In genomic region chr1:161071886-161072371, GRCh38 we compare ENCODE assay signal across 9 cellular contexts. TPM values are rescaled to one million over a fixed set of nuclear protein-coding genes. Genes with fewer than 3 reads are reported as not detected.
DNase-seq lines count a peak whose midpoint lies in the region; ATAC-seq and TF ChIP-seq lines count a peak whose summit lies in the region.
"Had no signal": no experiment of that assay in that cellular context is flagged by ENCODE, and none has a peak within 500 bp of the region (broad histone marks: within the 10 kb centered on the region; RNA-seq: fewer than 3 reads in every experiment).

No MANE protein-coding gene starts in this region.

- H3K27me3 ChIP-seq in breast epithelium (no peaks in the 10 kb centered on the region), liver (ENCODE audit: control insufficient read depth in 4 of 4, insufficient read depth in 4 of 4, low read length in 3 of 4) (no peaks in the 10 kb centered on the region), thoracic aorta (replicated peaks; ENCODE audit: insufficient read depth) (no peaks in the 10 kb centered on the region)

- H3K27ac ChIP-seq in breast epithelium = no peak overlapping the region
- no peak overlapping the region for H3K27ac ChIP-seq in liver (ENCODE audit: low read depth in 1 of 2, low read length in 2 of 2)
- no peak overlapping the region for H3K27ac ChIP-seq in thoracic aorta

- no peak overlapping the region for H3K9ac ChIP-seq in liver (ENCODE audit: low read depth in 1 of 2, low read length in 2 of 2)

- no peaks in the 10 kb centered on the region for H3K27me3 Mint-ChIP-seq in Calu3 (ENCODE audit: unreplicated experiment)
- no peaks in the 10 kb centered on the region for H3K27me3 Mint-ChIP-seq in T-helper 2 cell treated with Interferon-gamma antibody and Interleukin-4, amounts not matched to agents 5 μg/mL and 100 μg/mL, for 36 hours (ENCODE audit: low read depth)

- H3K36me3 Mint-ChIP-seq in Calu3 (ENCODE audit: insufficient read depth, unreplicated experiment) = peaks cover 41% of the 10 kb centered on the region
- peaks cover 24% of the 10 kb centered on the region for H3K36me3 Mint-ChIP-seq in T-helper 2 cell treated with Interferon-gamma antibody and Interleukin-4, amounts not matched to agents 5 μg/mL and 100 μg/mL, for 36 hours (ENCODE audit: low read depth)

- CTCF ChIA-PET in Calu3 (lab: Charles Lee) = interaction anchor here (0.6 to 5.0 kb wide), 6 partner anchors 17 to 78 kb away, joined by 3 to 56 read pairs (median 5); partner anchors contain the start of genes KLHDC9, NECTIN4 and USF1

- H3K4me3 Mint-ChIP-seq in Calu3 (ENCODE audit: low read depth, unreplicated experiment) = no peak overlapping the region
- H3K4me3 Mint-ChIP-seq in T-helper 2 cell treated with Interferon-gamma antibody and Interleukin-4, amounts not matched to agents 5 μg/mL and 100 μg/mL, for 36 hours = no peak overlapping the region

- TF ChIP-seq CTCF in Calu3 (IDR thresholded peaks at IDR 0.05; ENCODE audit: unreplicated experiment) = peak; percentile 80
- TF ChIP-seq CTCF in breast epithelium (IDR thresholded peaks at IDR 0.05) = peak; percentile 51 to 67 (median 59)
- peak; percentile 60 for TF ChIP-seq CTCF in liver (IDR thresholded peaks at IDR 0.05; ENCODE audit: low read depth, low read length, missing input control)
- peak; percentile 32 for TF ChIP-seq CTCF in thoracic aorta (IDR thresholded peaks at IDR 0.05)

- peak; percentile 65 to 80 for TF ChIP-seq RAD21 in liver (IDR thresholded peaks at IDR 0.05)

- no peak for TF ChIP-seq POLR2A in breast epithelium (IDR thresholded peaks at IDR 0.05)

- no peaks in the 10 kb centered on the region for H3K36me3 ChIP-seq in breast epithelium
- H3K36me3 ChIP-seq in liver (ENCODE audit: control insufficient read depth in 4 of 4, insufficient read depth in 3 of 4, low read depth in 1 of 4, low read length in 3 of 4) = no peaks in the 10 kb centered on the region
- no peaks in the 10 kb centered on the region for H3K36me3 ChIP-seq in thoracic aorta

- BruUV-seq in Calu3 (replicated peaks; lab: Mats Ljungman, UMichigan) = TSS peak; percentile 22

- no peaks in the 10 kb centered on the region for H3K4me1 Mint-ChIP-seq in Calu3 (ENCODE audit: low read depth, unreplicated experiment)
- peaks cover 33% of the 10 kb centered on the region for H3K4me1 Mint-ChIP-seq in T-helper 2 cell treated with Interferon-gamma antibody and Interleukin-4, amounts not matched to agents 5 μg/mL and 100 μg/mL, for 36 hours (ENCODE audit: low read depth)

- no peaks in the 10 kb centered on the region for H3K9me3 Mint-ChIP-seq in Calu3 (ENCODE audit: low read depth, unreplicated experiment)
- no peaks in the 10 kb centered on the region for H3K9me3 Mint-ChIP-seq in T-helper 2 cell treated with Interferon-gamma antibody and Interleukin-4, amounts not matched to agents 5 μg/mL and 100 μg/mL, for 36 hours

- intact Hi-C loops in Calu3 (cut with micrococcal nuclease; ENCODE audit: unreplicated experiment) (loop anchor here (1.0 kb wide), 1 partner anchor 26 kb away; the partner anchor contains the start of gene KLHDC9), breast epithelium (cut with DNase I; ENCODE audit: low total_unique reads) (no loop called here)

- H3K27ac Mint-ChIP-seq in Calu3 (ENCODE audit: unreplicated experiment) = peak overlapping the region; percentile 38
- H3K27ac Mint-ChIP-seq in T-helper 2 cell treated with Interferon-gamma antibody and Interleukin-4, amounts not matched to agents 5 μg/mL and 100 μg/mL, for 36 hours = peak overlapping the region; percentile 15

- ATAC-seq in thoracic aorta (ENCODE audit: insufficient number of reproducible peaks, low FRiP score, low read depth) (no peak), GM19463 (IDR thresholded peaks at IDR 0.05; ENCODE audit: unreplicated experiment) (no peak)

- no peaks in the 10 kb centered on the region for H3K9me3 ChIP-seq in breast epithelium
- no peaks in the 10 kb centered on the region for H3K9me3 ChIP-seq in liver (ENCODE audit: control insufficient read depth in 4 of 4, low read length in 3 of 4)
- H3K9me3 ChIP-seq in thoracic aorta = no peaks in the 10 kb centered on the region

- H3K4me3 ChIP-seq in breast epithelium = no peak overlapping the region
- no peak overlapping the region for H3K4me3 ChIP-seq in liver (ENCODE audit: low read depth in 1 of 3, low read length in 3 of 3)
- H3K4me3 ChIP-seq in thoracic aorta = no peak overlapping the region

- peak; percentile 71 for DNase-seq in Calu3
- DNase-seq in HuH-7 (ENCODE audit: low spot score) = peak; percentile 74
- peak; percentile 43 for DNase-seq in T-helper 2 cell treated with Interferon-gamma antibody and Interleukin-4, amounts not matched to agents 5 μg/mL and 100 μg/mL, for 36 hours (ENCODE audit: low spot score)
- DNase-seq in breast epithelium (ENCODE audit: low spot score in 2 of 2) = peak in 1 of 2 donors; percentile 55
- DNase-seq in thoracic aorta (ENCODE audit: low spot score) = no peak
- no peak for DNase-seq in NCI-H128 (lab: John Stamatoyannopoulos, UW; ENCODE audit: unreplicated experiment)

- H3K4me1 ChIP-seq in breast epithelium = no peaks in the 10 kb centered on the region
- H3K4me1 ChIP-seq in liver (ENCODE audit: control insufficient read depth in 4 of 4, insufficient read depth in 4 of 4, low read length in 3 of 4) = no peaks in the 10 kb centered on the region
- H3K4me1 ChIP-seq in thoracic aorta (ENCODE audit: control insufficient read depth in 1 of 2, low read depth in 2 of 2) = no peaks in the 10 kb centered on the region

- WGBS in liver = 65% methylated on average over 9 of the region's 9 CpGs

TF ChIP-seq in liver, 16 proteins besides CTCF, POLR2A, EP300 and RAD21:
- TF ChIP-seq FOXA2 (IDR thresholded peaks at IDR 0.05) (no peak), REST (IDR thresholded peaks at IDR 0.05) (no peak), RXRA (IDR thresholded peaks at IDR 0.05) (no peak), ATF3 (IDR thresholded peaks at IDR 0.05) (no peak)

RNA-seq across cellular contexts. Expression of gene ARHGAP30, which starts 2.2 kb away (rescaled TPM):
- total RNA-seq in Calu3 (2022) = 1.7 and 2.9 TPM in 2 replicates
- 10 to 100 TPM in 1 of 3 donors, 1 to 10 TPM in 2; 5.2 to 16.5 (median 7.9) TPM for total RNA-seq in breast epithelium
- 1 to 10 TPM; 6.6 to 8.9 TPM for total RNA-seq in liver
- polyA plus RNA-seq in liver = 1 to 10 TPM; 1.2 to 3.5 TPM
- total RNA-seq in thoracic aorta = 10 to 100 TPM; 16.4 to 16.9 TPM

RNA-seq across cellular contexts. Expression of gene NECTIN4, which starts 17.4 kb away (rescaled TPM):
- total RNA-seq in Calu3 (2022) (24.9 and 42.4 TPM in 2 replicates), breast epithelium (10 to 100 TPM in 2 of 3 donors, not detected in 1; 28.5 to 56.3 TPM), liver (not detected), thoracic aorta (under 1 TPM in 1 of 2 donors, not detected in 1; 0.14 TPM)
- polyA plus RNA-seq in liver = under 1 TPM in 1 of 2 donors, not detected in 1; 0.01 TPM

RNA-seq across cellular contexts. Expression of gene USF1, which starts 26.2 kb away (rescaled TPM):
- total RNA-seq in Calu3 (2022) = 72.1 and 75.4 TPM in 2 replicates
- 10 to 100 TPM; 64.5 to 70.8 (median 64.6) TPM for total RNA-seq in breast epithelium
- total RNA-seq in liver = 10 to 100 TPM; 29.8 to 43.5 TPM
- 10 to 100 TPM; 19.2 to 24.5 TPM for polyA plus RNA-seq in liver
- 10 to 100 TPM; 57.9 to 69.4 TPM for total RNA-seq in thoracic aorta

RNA-seq across cellular contexts. Expression of gene KLHDC9, which starts 26.2 kb away (rescaled TPM):
- 5.3 and 7.0 TPM in 2 replicates for total RNA-seq in Calu3 (2022)
- 1 to 10 TPM; 5.8 to 9.8 (median 8.5) TPM for total RNA-seq in breast epithelium
- total RNA-seq in liver = 1 to 10 TPM; 1.9 to 2.8 TPM
- polyA plus RNA-seq in liver = 1 to 10 TPM; 2.4 to 3.3 TPM
- total RNA-seq in thoracic aorta = 1 to 10 TPM; 7.9 to 8.6 TPM
- total RNA-seq: T-helper 2 cell treated with Interferon-gamma antibody and Interleukin-4, amounts not matched to agents 100 ng/mL and 5 ng/mL, for 36 hours had no signal

RNA-seq across cellular contexts. Expression of gene TSTD1, which starts 33.2 kb away (rescaled TPM):
- total RNA-seq in Calu3 (2022) (67.6 and 74.1 TPM in 2 replicates), breast epithelium (100 to 1,000 TPM in 2 of 3 donors, 10 to 100 TPM in 1; 57.3 to 217 (median 109) TPM), liver (10 to 100 TPM; 10.9 to 23.6 TPM), thoracic aorta (10 to 100 TPM; 19.9 to 34.2 TPM)
- polyA plus RNA-seq in liver = 10 to 100 TPM; 45.9 to 67.5 TPM

Comparison
In these comparisons a context has a peak if more than half of its experiments do, and no peak if none do; other contexts are left out.
1. DNase-seq: peak in Calu3 (single experiment), HuH-7 (single experiment) and T-helper 2 cell treated with Interferon-gamma antibody and Interleukin-4, amounts not matched to agents 5 μg/mL and 100 μg/mL, for 36 hours (single experiment); none in thoracic aorta (single experiment) and NCI-H128 (single experiment).
2. Peak in every context shown above with its lines, with median percentiles within 50 percentile points of each other: CTCF ChIP-seq.